In the genomic region with DNA sequence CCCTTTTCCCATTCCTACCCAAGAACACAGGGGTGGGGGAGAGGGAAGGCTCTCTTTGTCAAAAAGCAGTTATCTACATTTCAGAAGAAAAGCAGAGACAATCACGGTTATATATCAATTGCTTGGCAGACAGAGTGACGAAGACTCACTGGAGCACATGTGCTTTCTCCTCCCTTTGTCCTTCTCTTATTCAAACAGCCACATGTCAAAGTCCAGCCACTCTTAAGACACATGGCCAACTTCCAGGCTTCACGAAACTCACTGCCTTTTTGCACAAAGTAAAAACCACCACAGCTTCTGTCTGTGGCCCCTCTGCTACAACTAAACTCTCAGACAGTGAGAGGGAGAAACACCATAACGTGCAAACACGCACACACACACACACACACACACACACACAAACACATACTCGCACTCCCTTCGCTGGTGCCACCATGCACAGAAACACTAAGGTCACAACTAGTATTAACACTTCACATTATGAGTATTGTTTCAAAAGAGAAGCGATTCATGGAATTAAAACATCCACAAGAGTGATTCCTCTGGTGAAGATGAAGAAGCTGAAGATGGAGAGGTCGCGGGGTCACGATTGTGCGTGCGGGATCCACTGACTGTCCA, we compare ENCODE assay signal across 2 cellular contexts.
A peak's percentile ranks its signal among the peaks of the same experiment; 100 is the strongest.
TF ChIP-seq lines count a peak whose summit lies in the region.

No MANE protein-coding gene starts in this region.

TF ChIP-seq in A549, 52 proteins besides CTCF, POLR2A, EP300 and RAD21 (continued from another document):
- TF ChIP-seq, protein P1, sequence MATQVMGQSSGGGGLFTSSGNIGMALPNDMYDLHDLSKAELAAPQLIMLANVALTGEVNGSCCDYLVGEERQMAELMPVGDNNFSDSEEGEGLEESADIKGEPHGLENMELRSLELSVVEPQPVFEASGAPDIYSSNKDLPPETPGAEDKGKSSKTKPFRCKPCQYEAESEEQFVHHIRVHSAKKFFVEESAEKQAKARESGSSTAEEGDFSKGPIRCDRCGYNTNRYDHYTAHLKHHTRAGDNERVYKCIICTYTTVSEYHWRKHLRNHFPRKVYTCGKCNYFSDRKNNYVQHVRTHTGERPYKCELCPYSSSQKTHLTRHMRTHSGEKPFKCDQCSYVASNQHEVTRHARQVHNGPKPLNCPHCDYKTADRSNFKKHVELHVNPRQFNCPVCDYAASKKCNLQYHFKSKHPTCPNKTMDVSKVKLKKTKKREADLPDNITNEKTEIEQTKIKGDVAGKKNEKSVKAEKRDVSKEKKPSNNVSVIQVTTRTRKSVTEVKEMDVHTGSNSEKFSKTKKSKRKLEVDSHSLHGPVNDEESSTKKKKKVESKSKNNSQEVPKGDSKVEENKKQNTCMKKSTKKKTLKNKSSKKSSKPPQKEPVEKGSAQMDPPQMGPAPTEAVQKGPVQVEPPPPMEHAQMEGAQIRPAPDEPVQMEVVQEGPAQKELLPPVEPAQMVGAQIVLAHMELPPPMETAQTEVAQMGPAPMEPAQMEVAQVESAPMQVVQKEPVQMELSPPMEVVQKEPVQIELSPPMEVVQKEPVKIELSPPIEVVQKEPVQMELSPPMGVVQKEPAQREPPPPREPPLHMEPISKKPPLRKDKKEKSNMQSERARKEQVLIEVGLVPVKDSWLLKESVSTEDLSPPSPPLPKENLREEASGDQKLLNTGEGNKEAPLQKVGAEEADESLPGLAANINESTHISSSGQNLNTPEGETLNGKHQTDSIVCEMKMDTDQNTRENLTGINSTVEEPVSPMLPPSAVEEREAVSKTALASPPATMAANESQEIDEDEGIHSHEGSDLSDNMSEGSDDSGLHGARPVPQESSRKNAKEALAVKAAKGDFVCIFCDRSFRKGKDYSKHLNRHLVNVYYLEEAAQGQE (IDR thresholded peaks at IDR 0.05), result no peak
- no peak for TF ChIP-seq HOXB13 (CRISPR knock-in tag; IDR thresholded peaks at IDR 0.05; ENCODE audit: low read depth)
- TF ChIP-seq JUN (IDR thresholded peaks at IDR 0.05), result no peak
- TF ChIP-seq, protein P2, sequence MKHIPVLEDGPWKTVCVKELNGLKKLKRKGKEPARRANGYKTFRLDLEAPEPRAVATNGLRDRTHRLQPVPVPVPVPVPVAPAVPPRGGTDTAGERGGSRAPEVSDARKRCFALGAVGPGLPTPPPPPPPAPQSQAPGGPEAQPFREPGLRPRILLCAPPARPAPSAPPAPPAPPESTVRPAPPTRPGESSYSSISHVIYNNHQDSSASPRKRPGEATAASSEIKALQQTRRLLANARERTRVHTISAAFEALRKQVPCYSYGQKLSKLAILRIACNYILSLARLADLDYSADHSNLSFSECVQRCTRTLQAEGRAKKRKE (CRISPR knock-in tag; IDR thresholded peaks at IDR 0.05; ENCODE audit: low read depth), result no peak
- TF ChIP-seq BHLHE40 (IDR thresholded peaks at IDR 0.05; ENCODE audit: low read depth, low read length), result no peak

TF ChIP-seq in liver, 16 proteins besides CTCF, POLR2A, EP300 and RAD21 (continued from another document):
- TF ChIP-seq, protein P3, sequence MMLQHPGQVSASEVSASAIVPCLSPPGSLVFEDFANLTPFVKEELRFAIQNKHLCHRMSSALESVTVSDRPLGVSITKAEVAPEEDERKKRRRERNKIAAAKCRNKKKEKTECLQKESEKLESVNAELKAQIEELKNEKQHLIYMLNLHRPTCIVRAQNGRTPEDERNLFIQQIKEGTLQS (IDR thresholded peaks at IDR 0.05), result no peak
- TF ChIP-seq, protein P1 (IDR thresholded peaks at IDR 0.05), result no peak
- TF ChIP-seq EGR1 (IDR thresholded peaks at IDR 0.05; ENCODE audit: low read depth in 2 of 2), result no peak
- TF ChIP-seq GABPA (IDR thresholded peaks at IDR 0.05 in 1 of 2, conservative IDR thresholded peaks at IDR 0.05 in 1 of 2), result no peak
- TF ChIP-seq SP1 (IDR thresholded peaks at IDR 0.05), result no peak
- peak; percentile 73 to 74 for TF ChIP-seq HNF4A (conservative IDR thresholded peaks at IDR 0.05)
TF ChIP-seq in liver: peak in this region for 4.
